In the genomic region with DNA sequence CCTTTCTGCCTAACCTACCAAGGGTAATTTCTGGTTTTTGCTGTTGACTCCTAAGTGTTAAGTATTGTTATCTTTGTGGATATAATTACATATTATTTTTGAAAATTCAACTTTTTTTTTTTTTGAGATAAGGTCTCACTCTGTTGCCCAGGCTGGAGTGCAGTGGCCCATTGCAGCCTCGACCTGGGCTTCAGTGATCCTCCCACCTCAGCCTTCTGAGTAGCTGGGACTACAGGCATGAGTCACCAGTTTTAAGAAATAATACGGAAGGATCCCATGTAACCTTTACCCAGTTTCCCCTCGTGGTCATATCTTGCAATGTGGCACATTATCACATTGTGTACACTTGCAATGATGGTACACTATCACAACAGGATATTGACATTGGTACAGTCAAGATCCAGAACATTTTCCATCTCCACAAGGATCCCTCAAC, we compare ENCODE assay signal across 15 cellular contexts. TPM values are rescaled to one million over a fixed set of nuclear protein-coding genes. Genes with fewer than 3 reads are reported as not detected.
DNase-seq lines count a peak whose midpoint lies in the region; ATAC-seq and TF ChIP-seq lines count a peak whose summit lies in the region.
"Had no signal": no experiment of that assay in that cellular context is flagged by ENCODE, and none has a peak within 500 bp of the region (broad histone marks: within the 10 kb centered on the region; RNA-seq: fewer than 3 reads in every experiment).

No MANE protein-coding gene starts in this region.

- H3K4me3 Mint-ChIP-seq in HFFc6, result peak overlapping the region; percentile 11; the same call in 1 of the 2 replicates
- no peak overlapping the region for H3K4me3 Mint-ChIP-seq in T-helper 17 cell

- TF ChIP-seq POLR2A in esophagus muscularis mucosa (IDR thresholded peaks at IDR 0.05; ENCODE audit: low read depth), result no peak

- peaks cover 50% of the 10 kb centered on the region for H3K4me1 Mint-ChIP-seq in HFFc6 (ENCODE audit: low read depth)
- H3K4me1 Mint-ChIP-seq in T-helper 17 cell, result peaks cover 39% of the 10 kb centered on the region

- H3K4me1 ChIP-seq in esophagus muscularis mucosa, result peaks cover 6 to 30% (median 19%) of the 10 kb centered on the region in 4 donors

- DNase-seq in CD1c-positive myeloid dendritic cell (ENCODE audit: extremely low spot score) (peak; percentile 66), HFFc6 (no peak), T-helper 17 cell (no peak), esophagus muscularis mucosa (ENCODE audit: extremely low spot score) (peak; percentile 21), NCI-H146 (lab: John Stamatoyannopoulos, UW) (no peak), DMS114 treated with DMSO at 0.1 percent for 48 hours (lab: John Stamatoyannopoulos, UW; ENCODE audit: unreplicated experiment) (no peak), GM13976 (ENCODE audit: low spot score) (no peak)
- DNase-seq: activated naive CD4-positive, alpha-beta T cell treated with Interleukin-2 at 50 U/mL for 16 hours; C1 segment of cervical spinal cord; hypothalamus; NCI-H2081; NCI-H748 treated with DMSO at 0.1 percent for 48 hours; stomach had no signal

- H3K9me3 Mint-ChIP-seq in HFFc6, result no peaks in the 10 kb centered on the region

- no peak for TF ChIP-seq CTCF in HFFc6 (IDR thresholded peaks at IDR 0.05)
- TF ChIP-seq CTCF in esophagus muscularis mucosa (IDR thresholded peaks at IDR 0.05), result no peak
- no peak for TF ChIP-seq CTCF in GM13976 (IDR thresholded peaks at IDR 0.05; ENCODE audit: borderline replicate concordance, control extremely low read depth, extremely low read depth, insufficient read depth, missing control alignments)

- no peak for ATAC-seq in T-helper 17 cell

- in situ Hi-C loops in GM13976 (cut with MboI; ENCODE audit: low sequenced_read_pairs, unreplicated experiment), result no loop called here

- peaks cover 2% of the 10 kb centered on the region; the same call in 1 of the 2 replicates for H3K27me3 Mint-ChIP-seq in HFFc6 (ENCODE audit: insufficient read depth)
- no peaks in the 10 kb centered on the region for H3K27me3 Mint-ChIP-seq in T-helper 17 cell

- H3K27me3 ChIP-seq in esophagus muscularis mucosa, result no peaks in the 10 kb centered on the region
- H3K27me3 ChIP-seq: stomach had no signal

- H3K4me3 ChIP-seq in esophagus muscularis mucosa, result no peak overlapping the region
- H3K4me3 ChIP-seq: skin epidermis, stomach had no signal

- no peak overlapping the region for H3K27ac ChIP-seq in esophagus muscularis mucosa (replicated peaks in 1 of 4)
- H3K27ac ChIP-seq: parathyroid adenoma, skin epidermis, stomach had no signal

- WGBS in esophagus muscularis mucosa, result 81% methylated on average over 3 of the region's 3 CpGs

- intact Hi-C loops in esophagus muscularis mucosa (cut with DNase I), result no loop called here

- H3K27ac Mint-ChIP-seq in HFFc6, result no peak overlapping the region
- H3K27ac Mint-ChIP-seq in T-helper 17 cell, result peak overlapping the region; percentile 43

- peaks cover 4% of the 10 kb centered on the region; the same call in 1 of the 2 replicates for H3K36me3 Mint-ChIP-seq in HFFc6 (ENCODE audit: low read depth)
- peaks cover 5% of the 10 kb centered on the region for H3K36me3 Mint-ChIP-seq in T-helper 17 cell (ENCODE audit: low read depth)

- TF ChIP-seq EP300 in esophagus muscularis mucosa (IDR thresholded peaks at IDR 0.05), result no peak

- H3K9me3 ChIP-seq in T-helper 17 cell (ENCODE audit: control insufficient read depth, low read length, poor library complexity, severe bottlenecking) (no peaks in the 10 kb centered on the region), esophagus muscularis mucosa (no peaks in the 10 kb centered on the region)
- H3K9me3 ChIP-seq: stomach had no signal

- no peaks in the 10 kb centered on the region for H3K36me3 ChIP-seq in esophagus muscularis mucosa
- H3K36me3 ChIP-seq: stomach had no signal

RNA-seq across cellular contexts. Expression of a gene that starts 3.1 kb away (rescaled TPM):
- total RNA-seq in HFFc6 (2021; fragmentation: NEBNext Ultra II Directional; extraction: Animal tissue kit (Norgen Biotek cat#: 25700)), result 10 to 100 TPM; 34.4 to 43.2 (median 38.0) TPM
- total RNA-seq in T-helper 17 cell (10 to 100 TPM; 29.0 to 29.3 TPM), esophagus muscularis mucosa (10 to 100 TPM; 13.9 to 18.8 (median 18.2) TPM)

RNA-seq across cellular contexts. Expression of a gene that starts 20.5 kb away (rescaled TPM):
- under 1 TPM in 5 of 6 experiments, not detected in 1; 0.21 to 0.53 (median 0.31) TPM for total RNA-seq in HFFc6 (2021; fragmentation: NEBNext Ultra II Directional; extraction: Animal tissue kit (Norgen Biotek cat#: 25700))
- total RNA-seq in T-helper 17 cell (1 to 10 TPM; 1.7 to 1.9 TPM), esophagus muscularis mucosa (1 to 10 TPM; 1.2 to 2.9 (median 2.1) TPM)

Comparison
In these comparisons a context has a peak if more than half of its experiments do, and no peak if none do; other contexts are left out.
1. DNase-seq: peak in CD1c-positive myeloid dendritic cell (single experiment) and esophagus muscularis mucosa (single experiment); none in HFFc6 (single experiment), T-helper 17 cell (0 of 3), NCI-H146 (single experiment), DMS114 treated with DMSO at 0.1 percent for 48 hours (single experiment) and GM13976 (single experiment).